Comparison of ENCODE assay signal across 26 cellular contexts in the genomic region with DNA sequence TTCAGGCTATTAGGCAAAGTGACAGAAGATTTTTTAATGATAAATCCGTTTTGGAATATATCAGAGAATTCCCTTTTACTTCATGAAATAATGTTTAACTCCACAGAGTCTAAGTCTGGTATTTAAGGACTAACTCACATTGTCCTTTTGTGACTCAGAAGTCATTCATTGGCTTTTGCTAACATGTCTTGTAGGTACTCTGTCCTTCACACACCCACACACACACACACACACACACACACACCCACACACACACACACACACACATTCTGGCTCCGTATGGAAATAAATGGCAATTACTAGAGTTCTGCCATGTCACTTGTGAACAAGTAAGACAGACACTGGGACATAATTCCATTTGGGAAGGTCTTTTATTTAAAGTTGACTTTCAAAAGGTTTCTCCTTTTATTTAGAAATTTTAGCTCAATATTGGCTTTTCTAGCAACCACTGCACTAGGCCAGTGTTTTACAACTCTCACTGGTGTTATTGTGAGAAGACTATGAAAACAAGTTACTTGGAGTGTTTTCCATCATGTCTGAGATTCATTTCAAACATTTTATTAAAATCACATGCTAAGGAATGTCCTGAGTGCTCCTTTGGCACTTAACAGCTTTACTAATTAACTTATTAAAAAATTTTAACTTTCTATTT.
DNase-seq lines count a peak whose midpoint lies in the region; ATAC-seq and TF ChIP-seq lines count a peak whose summit lies in the region.
"Had no signal": no experiment of that assay in that cellular context is flagged by ENCODE, and none has a peak within 500 bp of the region (broad histone marks: within the 10 kb centered on the region; RNA-seq: fewer than 3 reads in every experiment).

No MANE protein-coding gene starts in this region.

- H3K4me2 ChIP-seq in hepatocyte, result no peak overlapping the region
- H3K4me2 ChIP-seq: A549 had no signal

- H3K9me3 Mint-ChIP-seq in nephron progenitor cell, result no peaks in the 10 kb centered on the region
- no peaks in the 10 kb centered on the region for H3K9me3 Mint-ChIP-seq in stimulated activated effector memory CD8-positive, alpha-beta T cell treated with anti-CD3 and anti-CD28 coated beads, Interleukin-12 subunit alpha, Interleukin-12 subunit beta, amount 100 ng/mL, for 72 hours
- H3K9me3 Mint-ChIP-seq: activated T-helper 1 cell treated with anti-CD3 and anti-CD28 coated beads, Interleukin-12 subunit alpha, Interleukin-12 subunit beta, Interleukin-2, Interleukin-4 antibody, amounts not matched to agents 30 ng/mL and 10 ng/mL and 1 ng/mL, durations not matched to agents 14 hours and 24 hours and 36 hours; CD4-positive, alpha-beta memory T cell; natural killer cell treated with Interleukin-12 subunit alpha and Interleukin-12 subunit beta and Interleukin-15 and Interleukin-18, amount 100 ng/mL, for 72 hours had no signal

- H3K4me1 Mint-ChIP-seq in nephron progenitor cell, result peaks cover 36% of the 10 kb centered on the region
- no peaks in the 10 kb centered on the region for H3K4me1 Mint-ChIP-seq in stimulated activated effector memory CD8-positive, alpha-beta T cell treated with anti-CD3 and anti-CD28 coated beads, Interleukin-12 subunit alpha, Interleukin-12 subunit beta, amount 100 ng/mL, for 72 hours
- H3K4me1 Mint-ChIP-seq: B cell; CD4-positive, alpha-beta memory T cell; T-helper 17 cell had no signal

- H3K27me3 ChIP-seq in adipocyte (replicated peaks; ENCODE audit: control insufficient read depth, insufficient read depth, low read length), result no peaks in the 10 kb centered on the region
- no peaks in the 10 kb centered on the region for H3K27me3 ChIP-seq in hepatocyte
- H3K27me3 ChIP-seq: tibial artery, vagina had no signal

- H3K9ac ChIP-seq in adipocyte (ENCODE audit: low read length), result peak overlapping the region; percentile 61

- no peaks in the 10 kb centered on the region for H3K27me3 Mint-ChIP-seq in nephron progenitor cell (ENCODE audit: low read depth, poor library complexity)
- H3K27me3 Mint-ChIP-seq: B cell, T-helper 17 cell had no signal

- in situ Hi-C loops in Caki2 (cut with HindIII; ENCODE audit: low pct_unique_long_range_greater_than_20kb, low sequenced_read_pairs), result no loop called here

- H3K27ac ChIP-seq in hepatocyte, result peak overlapping the region; percentile 22
- H3K27ac ChIP-seq: A549, tibial artery, vagina had no signal

- no peak overlapping the region for H2AFZ ChIP-seq in hepatocyte

- peaks cover 13% of the 10 kb centered on the region for H3K36me3 Mint-ChIP-seq in nephron progenitor cell (ENCODE audit: low read depth)
- H3K36me3 Mint-ChIP-seq in stimulated activated effector memory CD8-positive, alpha-beta T cell treated with anti-CD3 and anti-CD28 coated beads, Interleukin-12 subunit alpha, Interleukin-12 subunit beta, amount 100 ng/mL, for 72 hours, result no peaks in the 10 kb centered on the region
- H3K36me3 Mint-ChIP-seq: CD4-positive, alpha-beta memory T cell; natural killer cell treated with Interleukin-12 subunit alpha and Interleukin-12 subunit beta and Interleukin-15 and Interleukin-18, amount 100 ng/mL, for 72 hours had no signal

- H3K9me3 ChIP-seq in adipocyte (ENCODE audit: control insufficient read depth, low read length), result no peaks in the 10 kb centered on the region
- H3K9me3 ChIP-seq in hepatocyte (ENCODE audit: low read depth), result no peaks in the 10 kb centered on the region
- H3K9me3 ChIP-seq: A549, tibial artery, vagina had no signal

- H3K4me1 ChIP-seq in adipocyte (ENCODE audit: control insufficient read depth, insufficient read depth, low read length) (peaks cover 26% of the 10 kb centered on the region), hepatocyte (ENCODE audit: insufficient read depth) (peaks cover 4% of the 10 kb centered on the region)
- H3K4me1 ChIP-seq: A549, vagina had no signal

- H4K20me1 ChIP-seq in hepatocyte (ENCODE audit: insufficient read depth, poor library complexity, severe bottlenecking), result no peaks in the 10 kb centered on the region

- H3K4me3 ChIP-seq in adipocyte (ENCODE audit: low read length), result no peak overlapping the region
- no peak overlapping the region for H3K4me3 ChIP-seq in hepatocyte
- H3K4me3 ChIP-seq: A549, lung, tibial artery, vagina had no signal

- WGBS in hepatocyte (ENCODE audit: low lambda C conversion rate, missing lambda C conversion rate), result 50% methylated on average over 2 of the region's 2 CpGs

- no peak overlapping the region for H3K4me3 Mint-ChIP-seq in nephron progenitor cell
- H3K4me3 Mint-ChIP-seq in stimulated activated effector memory CD8-positive, alpha-beta T cell treated with anti-CD3 and anti-CD28 coated beads, Interleukin-12 subunit alpha, Interleukin-12 subunit beta, amount 100 ng/mL, for 72 hours, result no peak overlapping the region
- H3K4me3 Mint-ChIP-seq: activated T-helper 1 cell treated with anti-CD3 and anti-CD28 coated beads, Interleukin-12 subunit alpha, Interleukin-12 subunit beta, Interleukin-2, Interleukin-4 antibody, amounts not matched to agents 30 ng/mL and 10 ng/mL and 1 ng/mL, durations not matched to agents 14 hours and 24 hours and 36 hours; B cell; CD4-positive, alpha-beta memory T cell; natural killer cell treated with Interleukin-12 subunit alpha and Interleukin-12 subunit beta and Interleukin-15 and Interleukin-18, amount 100 ng/mL, for 72 hours; T-helper 17 cell had no signal

- DNase-seq in Caki2 (ENCODE audit: low read depth), result peak; percentile 40
- DNase-seq in adipocyte (ENCODE audit: low read depth), result peak; percentile 24
- no peak for DNase-seq in hepatocyte (ENCODE audit: low spot score)
- DNase-seq in nephron progenitor cell, result no peak
- DNase-seq in KG1 (lab: John Stamatoyannopoulos, UW), result no peak
- no peak for DNase-seq in stimulated activated effector memory CD8-positive, alpha-beta T cell treated with anti-CD3 and anti-CD28 coated beads, Interleukin-12 subunit alpha, Interleukin-12 subunit beta, amount 100 ng/mL, for 72 hours (ENCODE audit: low spot score in 2 of 2)
- DNase-seq in activated effector memory CD4-positive, alpha-beta T cell treated with anti-CD3 and anti-CD28 coated beads, Interleukin-2, amount 50 U/mL, for 16 hours, result no peak
- DNase-seq: activated naive CD4-positive, alpha-beta T cell treated with anti-CD3 and anti-CD28 coated beads, Interleukin-2, amount 50 U/mL, for 16 hours; amniotic stem cell; CD4-positive, alpha-beta memory T cell; glutamatergic neuron; NCI-H146; NCI-H2107; NCI-H345; Right ventricle myocardium superior; small intestine; stimulated activated CD4-positive, alpha-beta T cell treated with anti-CD3 and anti-CD28 coated beads, Interleukin-2, amount 100 ng/mL, for 24 hours; T-helper 17 cell; tibial artery had no signal

- H3K9me2 ChIP-seq in hepatocyte (replicated peaks; ENCODE audit: insufficient read depth), result no peaks in the 10 kb centered on the region

- H3K27ac Mint-ChIP-seq in nephron progenitor cell, result peak overlapping the region; percentile 58
- H3K27ac Mint-ChIP-seq in stimulated activated effector memory CD8-positive, alpha-beta T cell treated with anti-CD3 and anti-CD28 coated beads, Interleukin-12 subunit alpha, Interleukin-12 subunit beta, amount 100 ng/mL, for 72 hours, result no peak overlapping the region
- H3K27ac Mint-ChIP-seq: activated T-helper 1 cell treated with anti-CD3 and anti-CD28 coated beads, Interleukin-12 subunit alpha, Interleukin-12 subunit beta, Interleukin-2, Interleukin-4 antibody, amounts not matched to agents 30 ng/mL and 10 ng/mL and 1 ng/mL, durations not matched to agents 14 hours and 24 hours and 36 hours; B cell; CD4-positive, alpha-beta memory T cell; natural killer cell treated with Interleukin-12 subunit alpha and Interleukin-12 subunit beta and Interleukin-15 and Interleukin-18, amount 100 ng/mL, for 72 hours; T-helper 17 cell had no signal

- no peaks in the 10 kb centered on the region for H3K79me2 ChIP-seq in hepatocyte

- no peak for ATAC-seq in stimulated activated effector memory CD8-positive, alpha-beta T cell treated with anti-CD3 and anti-CD28 coated beads, Interleukin-12 subunit alpha, Interleukin-12 subunit beta, amount 100 ng/mL, for 72 hours
- no peak for ATAC-seq in HG03442 (IDR thresholded peaks at IDR 0.05; ENCODE audit: unreplicated experiment)
- ATAC-seq: A549; natural killer cell treated with Interleukin-12 subunit alpha and Interleukin-12 subunit beta and Interleukin-15 and Interleukin-18, amount 100 ng/mL, for 72 hours; T-helper 17 cell had no signal

- TF ChIP-seq CTCF in hepatocyte (IDR thresholded peaks at IDR 0.05; ENCODE audit: poor library complexity) (no peak), nephron progenitor cell (IDR thresholded peaks at IDR 0.05) (no peak)

- H3K36me3 ChIP-seq in adipocyte (ENCODE audit: control insufficient read depth, insufficient read depth, low read length, severe bottlenecking), result no peaks in the 10 kb centered on the region
- H3K36me3 ChIP-seq in hepatocyte (replicated peaks; ENCODE audit: insufficient read depth, low read depth), result no peaks in the 10 kb centered on the region
- H3K36me3 ChIP-seq: tibial artery, vagina had no signal

Comparison
In these comparisons a context has a peak if more than half of its experiments do, and no peak if none do; other contexts are left out.
1. DNase-seq: peak in Caki2 (single experiment) and adipocyte (single experiment); none in hepatocyte (single experiment), nephron progenitor cell (single experiment), KG1 (single experiment), stimulated activated effector memory CD8-positive, alpha-beta T cell treated with anti-CD3 and anti-CD28 coated beads, Interleukin-12 subunit alpha, Interleukin-12 subunit beta, amount 100 ng/mL, for 72 hours (0 of 2) and activated effector memory CD4-positive, alpha-beta T cell treated with anti-CD3 and anti-CD28 coated beads, Interleukin-2, amount 50 U/mL, for 16 hours (single experiment).